1 cellular context compared by ENCODE assay signal in the genomic region with DNA sequence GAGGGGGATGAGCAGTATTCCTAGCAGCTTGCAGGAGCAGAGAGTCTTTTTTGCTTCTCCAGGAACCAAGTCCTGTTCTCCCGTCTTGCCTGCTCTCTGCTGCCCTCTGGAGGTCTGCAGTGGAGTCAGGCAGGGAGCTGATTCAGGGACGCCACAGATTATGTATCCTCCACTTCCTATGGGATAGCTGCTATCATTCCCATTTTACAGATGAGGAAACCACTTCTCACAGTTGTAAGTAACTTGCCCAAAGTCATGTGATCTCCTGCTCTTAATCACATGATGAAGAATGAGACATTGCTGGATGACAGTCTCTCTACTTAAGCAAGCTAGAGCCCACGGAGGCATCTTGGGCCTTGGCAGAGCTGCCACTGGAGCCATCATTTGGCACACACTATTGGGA.
TF ChIP-seq lines count a peak whose summit lies in the region.

No MANE protein-coding gene starts in this region.

TF ChIP-seq in GM23338, 12 proteins besides CTCF, POLR2A, EP300 and RAD21 (continued from another document):
- TF ChIP-seq, protein P1, sequence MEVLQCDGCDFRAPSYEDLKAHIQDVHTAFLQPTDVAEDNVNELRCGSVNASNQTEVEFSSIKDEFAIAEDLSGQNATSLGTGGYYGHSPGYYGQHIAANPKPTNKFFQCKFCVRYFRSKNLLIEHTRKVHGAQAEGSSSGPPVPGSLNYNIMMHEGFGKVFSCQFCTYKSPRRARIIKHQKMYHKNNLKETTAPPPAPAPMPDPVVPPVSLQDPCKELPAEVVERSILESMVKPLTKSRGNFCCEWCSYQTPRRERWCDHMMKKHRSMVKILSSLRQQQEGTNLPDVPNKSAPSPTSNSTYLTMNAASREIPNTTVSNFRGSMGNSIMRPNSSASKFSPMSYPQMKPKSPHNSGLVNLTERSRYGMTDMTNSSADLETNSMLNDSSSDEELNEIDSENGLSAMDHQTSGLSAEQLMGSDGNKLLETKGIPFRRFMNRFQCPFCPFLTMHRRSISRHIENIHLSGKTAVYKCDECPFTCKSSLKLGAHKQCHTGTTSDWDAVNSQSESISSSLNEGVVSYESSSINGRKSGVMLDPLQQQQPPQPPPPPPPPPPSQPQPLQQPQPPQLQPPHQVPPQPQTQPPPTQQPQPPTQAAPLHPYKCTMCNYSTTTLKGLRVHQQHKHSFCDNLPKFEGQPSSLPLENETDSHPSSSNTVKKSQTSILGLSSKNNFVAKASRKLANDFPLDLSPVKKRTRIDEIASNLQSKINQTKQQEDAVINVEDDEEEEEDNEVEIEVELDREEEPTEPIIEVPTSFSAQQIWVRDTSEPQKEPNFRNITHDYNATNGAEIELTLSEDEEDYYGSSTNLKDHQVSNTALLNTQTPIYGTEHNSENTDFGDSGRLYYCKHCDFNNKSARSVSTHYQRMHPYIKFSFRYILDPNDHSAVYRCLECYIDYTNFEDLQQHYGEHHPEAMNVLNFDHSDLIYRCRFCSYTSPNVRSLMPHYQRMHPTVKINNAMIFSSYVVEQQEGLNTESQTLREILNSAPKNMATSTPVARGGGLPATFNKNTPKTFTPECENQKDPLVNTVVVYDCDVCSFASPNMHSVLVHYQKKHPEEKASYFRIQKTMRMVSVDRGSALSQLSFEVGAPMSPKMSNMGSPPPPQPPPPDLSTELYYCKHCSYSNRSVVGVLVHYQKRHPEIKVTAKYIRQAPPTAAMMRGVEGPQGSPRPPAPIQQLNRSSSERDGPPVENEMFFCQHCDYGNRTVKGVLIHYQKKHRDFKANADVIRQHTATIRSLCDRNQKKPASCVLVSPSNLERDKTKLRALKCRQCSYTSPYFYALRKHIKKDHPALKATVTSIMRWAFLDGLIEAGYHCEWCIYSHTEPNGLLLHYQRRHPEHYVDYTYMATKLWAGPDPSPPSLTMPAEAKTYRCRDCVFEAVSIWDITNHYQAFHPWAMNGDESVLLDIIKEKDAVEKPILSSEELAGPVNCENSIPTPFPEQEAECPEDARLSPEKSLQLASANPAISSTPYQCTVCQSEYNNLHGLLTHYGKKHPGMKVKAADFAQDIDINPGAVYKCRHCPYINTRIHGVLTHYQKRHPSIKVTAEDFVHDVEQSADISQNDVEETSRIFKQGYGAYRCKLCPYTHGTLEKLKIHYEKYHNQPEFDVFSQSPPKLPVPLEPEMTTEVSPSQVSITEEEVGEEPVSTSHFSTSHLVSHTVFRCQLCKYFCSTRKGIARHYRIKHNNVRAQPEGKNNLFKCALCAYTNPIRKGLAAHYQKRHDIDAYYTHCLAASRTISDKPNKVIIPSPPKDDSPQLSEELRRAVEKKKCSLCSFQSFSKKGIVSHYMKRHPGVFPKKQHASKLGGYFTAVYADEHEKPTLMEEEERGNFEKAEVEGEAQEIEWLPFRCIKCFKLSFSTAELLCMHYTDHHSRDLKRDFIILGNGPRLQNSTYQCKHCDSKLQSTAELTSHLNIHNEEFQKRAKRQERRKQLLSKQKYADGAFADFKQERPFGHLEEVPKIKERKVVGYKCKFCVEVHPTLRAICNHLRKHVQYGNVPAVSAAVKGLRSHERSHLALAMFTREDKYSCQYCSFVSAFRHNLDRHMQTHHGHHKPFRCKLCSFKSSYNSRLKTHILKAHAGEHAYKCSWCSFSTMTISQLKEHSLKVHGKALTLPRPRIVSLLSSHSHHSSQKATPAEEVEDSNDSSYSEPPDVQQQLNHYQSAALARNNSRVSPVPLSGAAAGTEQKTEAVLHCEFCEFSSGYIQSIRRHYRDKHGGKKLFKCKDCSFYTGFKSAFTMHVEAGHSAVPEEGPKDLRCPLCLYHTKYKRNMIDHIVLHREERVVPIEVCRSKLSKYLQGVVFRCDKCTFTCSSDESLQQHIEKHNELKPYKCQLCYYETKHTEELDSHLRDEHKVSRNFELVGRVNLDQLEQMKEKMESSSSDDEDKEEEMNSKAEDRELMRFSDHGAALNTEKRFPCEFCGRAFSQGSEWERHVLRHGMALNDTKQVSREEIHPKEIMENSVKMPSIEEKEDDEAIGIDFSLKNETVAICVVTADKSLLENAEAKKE (CRISPR knock-in tag; IDR thresholded peaks at IDR 0.05) = no peak
- TF ChIP-seq, protein P2, sequence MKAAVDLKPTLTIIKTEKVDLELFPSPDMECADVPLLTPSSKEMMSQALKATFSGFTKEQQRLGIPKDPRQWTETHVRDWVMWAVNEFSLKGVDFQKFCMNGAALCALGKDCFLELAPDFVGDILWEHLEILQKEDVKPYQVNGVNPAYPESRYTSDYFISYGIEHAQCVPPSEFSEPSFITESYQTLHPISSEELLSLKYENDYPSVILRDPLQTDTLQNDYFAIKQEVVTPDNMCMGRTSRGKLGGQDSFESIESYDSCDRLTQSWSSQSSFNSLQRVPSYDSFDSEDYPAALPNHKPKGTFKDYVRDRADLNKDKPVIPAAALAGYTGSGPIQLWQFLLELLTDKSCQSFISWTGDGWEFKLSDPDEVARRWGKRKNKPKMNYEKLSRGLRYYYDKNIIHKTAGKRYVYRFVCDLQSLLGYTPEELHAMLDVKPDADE (IDR thresholded peaks at IDR 0.05) = no peak
- no peak for TF ChIP-seq CREB1 (CRISPR knock-in tag; IDR thresholded peaks at IDR 0.05; ENCODE audit: low read depth)
